19 cellular contexts compared by ENCODE assay signal in the genomic region with DNA sequence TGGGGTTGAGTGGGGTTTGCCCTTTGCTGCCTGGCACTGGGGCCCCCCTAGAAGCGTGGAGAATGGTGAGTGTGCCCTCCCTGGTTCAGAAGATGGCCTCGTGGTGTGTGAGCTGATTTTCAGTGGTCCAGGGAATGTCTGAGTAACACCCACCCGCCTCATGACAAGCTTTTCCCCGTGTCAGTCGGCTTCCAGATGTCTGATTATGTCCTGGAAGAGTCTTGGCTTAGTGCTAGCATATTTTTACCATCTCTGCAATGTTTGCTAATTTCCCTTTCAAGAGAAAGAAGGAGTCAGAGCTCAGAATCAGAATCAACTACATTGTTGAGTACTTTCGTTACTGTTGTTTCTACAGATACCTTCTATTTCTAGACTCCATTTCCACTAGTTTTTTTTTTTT.
DNase-seq lines count a peak whose midpoint lies in the region; ATAC-seq and TF ChIP-seq lines count a peak whose summit lies in the region.
"Had no signal": no experiment of that assay in that cellular context is flagged by ENCODE, and none has a peak within 500 bp of the region (broad histone marks: within the 10 kb centered on the region; RNA-seq: fewer than 3 reads in every experiment).

No MANE protein-coding gene starts in this region.

- H3K9me3 Mint-ChIP-seq in chondrocyte (ENCODE audit: low read depth) (no peaks in the 10 kb centered on the region), T-cell (no peaks in the 10 kb centered on the region)
- no peaks in the 10 kb centered on the region for H3K9me3 Mint-ChIP-seq in stimulated activated naive B cell treated with anti-CD40 and anti-IgM and Interleukin-4, amounts not matched to agents 10 μg/mL and 1 μg/mL and 100 μg/mL, for 72 hours

- CTCF ChIA-PET in IMR-90 (lab: Yijun Ruan, JAX) (no interaction called here), T-cell (lab: Charles Lee) (no interaction called here)

- peaks cover 54% of the 10 kb centered on the region for H4K20me1 ChIP-seq in IMR-90 (ENCODE audit: insufficient read depth, low read length)

- intact Hi-C loops in IMR-90 (cut with micrococcal nuclease) (no loop called here), uterus (cut with DNase I; ENCODE audit: low total_unique reads) (loop anchor here (10.0 kb wide), 1 partner anchor 274 kb away; a partner anchor contains a TSS)

- TF ChIP-seq CTCF in IMR-90 (conservative IDR thresholded peaks at IDR 0.05; ENCODE audit: low read depth, low read length), result no peak
- no peak for TF ChIP-seq CTCF in chondrocyte (IDR thresholded peaks at IDR 0.05)
- TF ChIP-seq CTCF in uterus (IDR thresholded peaks at IDR 0.05), result no peak
- TF ChIP-seq CTCF in GM10266 (IDR thresholded peaks at IDR 0.05; ENCODE audit: control insufficient read depth, insufficient read depth, low read depth, missing control alignments), result no peak

- POLR2A ChIA-PET in IMR-90 (lab: Charles Lee; ENCODE audit: unreplicated experiment) (no interaction called here), T-cell (lab: Charles Lee) (no interaction called here)

- H3K4me1 Mint-ChIP-seq in chondrocyte (ENCODE audit: low read depth) (peaks cover 56% of the 10 kb centered on the region), T-cell (peaks cover 8 to 38% (median 18%) of the 10 kb centered on the region in 3 donors)
- H3K4me1 Mint-ChIP-seq in stimulated activated naive B cell treated with anti-CD40 and anti-IgM and Interleukin-4, amounts not matched to agents 10 μg/mL and 1 μg/mL and 100 μg/mL, for 72 hours, result peaks cover 31 to 48% of the 10 kb centered on the region in 2 donors

- H2BK15ac ChIP-seq in IMR-90 (ENCODE audit: low read depth, low read length), result no peak overlapping the region

- H3K4me3 ChIP-seq in IMR-90 (ENCODE audit: insufficient read depth, low read depth, low read length) (no peak overlapping the region), uterus (no peak overlapping the region)
- H3K4me3 ChIP-seq: Peyer's patch had no signal

- no peak for TF ChIP-seq RAD21 in IMR-90 (IDR thresholded peaks at IDR 0.05; ENCODE audit: low read length)

- peaks cover 26% of the 10 kb centered on the region for H3K9me1 ChIP-seq in IMR-90 (ENCODE audit: insufficient read depth, low read length)

- peaks cover 2% of the 10 kb centered on the region for H3K4me1 ChIP-seq in IMR-90 (ENCODE audit: control insufficient read depth, insufficient read depth, low read length)
- H3K4me1 ChIP-seq in uterus, result no peaks in the 10 kb centered on the region
- H3K4me1 ChIP-seq: Peyer's patch had no signal

- no peak overlapping the region for H2BK20ac ChIP-seq in IMR-90 (ENCODE audit: low read depth, low read length)

- no peak overlapping the region for H2BK120ac ChIP-seq in IMR-90 (ENCODE audit: low read depth, low read length)

- H3K4me2 ChIP-seq in IMR-90 (ENCODE audit: low read depth, low read length), result no peak overlapping the region

- no peak overlapping the region for H3K4ac ChIP-seq in IMR-90 (ENCODE audit: low read depth, low read length)

- BruUV-seq in IMR-90 (replicated peaks; lab: Mats Ljungman, UMichigan), result no TSS peak

- no peak for TF ChIP-seq POLR2A in IMR-90 (IDR thresholded peaks at IDR 0.05; ENCODE audit: low read depth, low read length)
- TF ChIP-seq POLR2A in uterus (IDR thresholded peaks at IDR 0.05), result no peak

- H3K79me1 ChIP-seq in IMR-90 (ENCODE audit: low read depth in 1 of 2, low read length in 2 of 2), result peaks cover 11 to 59% of the 10 kb centered on the region in 2 experiments

- in situ Hi-C loops in IMR-90 (cut with MboI; ENCODE audit: low sequenced_read_pairs), result no loop called here

- H3K9me3 ChIP-seq in IMR-90 (ENCODE audit: control insufficient read depth, insufficient read depth, low read length), result no peaks in the 10 kb centered on the region
- no peaks in the 10 kb centered on the region for H3K9me3 ChIP-seq in uterus
- H3K9me3 ChIP-seq: Peyer's patch had no signal

- no peak overlapping the region for H3K23ac ChIP-seq in IMR-90 (ENCODE audit: low read depth, low read length)

- no peak overlapping the region for H3K18ac ChIP-seq in IMR-90 (ENCODE audit: low read depth, low read length)

- no peak overlapping the region for H4K91ac ChIP-seq in IMR-90 (ENCODE audit: insufficient read depth, low read depth, low read length)

- WGBS in IMR-90 (ENCODE audit: extremely low coverage in 2 of 2, insufficient read length in 1 of 2), 2 experiments, result no CpG with 5 or more reads among the region's 6 CpGs

- H3K27ac Mint-ChIP-seq in chondrocyte (ENCODE audit: unreplicated experiment), result peak overlapping the region; percentile 77
- H3K27ac Mint-ChIP-seq in stimulated activated naive B cell treated with anti-CD40 and anti-IgM and Interleukin-4, amounts not matched to agents 10 μg/mL and 1 μg/mL and 100 μg/mL, for 72 hours, result peak overlapping the region; percentile 48
- no peak overlapping the region for H3K27ac Mint-ChIP-seq in T-cell

- no peak overlapping the region for H2AFZ ChIP-seq in IMR-90 (replicated peaks; ENCODE audit: low read length, poor library complexity)

- DNase-seq in IMR-90 (peak; percentile 42), chondrocyte (ENCODE audit: low spot score) (no peak), fibroblast of peridontal ligament (ENCODE audit: extremely low read depth) (peak; percentile 52), uterus (no peak), GM10266 (ENCODE audit: extremely low spot score) (no peak), T-cell (no peak)
- DNase-seq in stimulated activated naive B cell treated with anti-CD40 and anti-IgM and Interleukin-4, amounts not matched to agents 10 μg/mL and 1 μg/mL and 100 μg/mL, for 72 hours, result no peak
- DNase-seq: NCI-H1048, NCI-H1417, NCI-H1694, NCI-H2029 treated with DMSO at 0.1 percent for 48 hours, NCI-H2227 treated with DMSO at 0.1 percent for 48 hours, NCI-H69, OCI-M1, Peyer's patch, SHP77 treated with DMSO at 0.1 percent for 48 hours had no signal

- H3K27me3 Mint-ChIP-seq in chondrocyte (ENCODE audit: low read depth) (no peaks in the 10 kb centered on the region), T-cell (peaks cover 0 to 2% of the 10 kb centered on the region in 2 donors)
- peaks cover 0 to 4% of the 10 kb centered on the region in 2 donors for H3K27me3 Mint-ChIP-seq in stimulated activated naive B cell treated with anti-CD40 and anti-IgM and Interleukin-4, amounts not matched to agents 10 μg/mL and 1 μg/mL and 100 μg/mL, for 72 hours

- dilution Hi-C loops in IMR-90 (cut with HindIII; ENCODE audit: low sequenced_read_pairs, unreplicated experiment), result no loop called here

- H3K27ac ChIP-seq in IMR-90 (ENCODE audit: insufficient read depth, low read length), result no peak overlapping the region
- H3K27ac ChIP-seq in uterus, result no peak overlapping the region
- H3K27ac ChIP-seq: HL-60, Peyer's patch had no signal

- H4K8ac ChIP-seq in IMR-90 (ENCODE audit: low read depth in 2 of 2, low read length in 2 of 2), result no peak overlapping the region

- no peak overlapping the region for H3K14ac ChIP-seq in IMR-90 (replicated peaks; ENCODE audit: low read depth, low read length)

- H2BK5ac ChIP-seq in IMR-90 (ENCODE audit: low read depth, low read length, poor library complexity, severe bottlenecking), result no peak overlapping the region

- no peak overlapping the region for H3K4me3 Mint-ChIP-seq in chondrocyte (ENCODE audit: unreplicated experiment)
- no peak overlapping the region for H3K4me3 Mint-ChIP-seq in stimulated activated naive B cell treated with anti-CD40 and anti-IgM and Interleukin-4, amounts not matched to agents 10 μg/mL and 1 μg/mL and 100 μg/mL, for 72 hours
- no peak overlapping the region for H3K4me3 Mint-ChIP-seq in T-cell

- no peak overlapping the region for H4K5ac ChIP-seq in IMR-90 (ENCODE audit: low read depth, low read length)

- H2AK9ac ChIP-seq in IMR-90 (replicated peaks; ENCODE audit: low read depth, low read length, poor library complexity), result no peak overlapping the region

- ATAC-seq in IMR-90 (ENCODE audit: low read depth) (no peak), T-cell (replicated peaks in 1 of 4) (no peak), HG02642 (IDR thresholded peaks at IDR 0.05; ENCODE audit: poor library complexity, unreplicated experiment) (no peak)
- ATAC-seq in stimulated activated naive B cell treated with anti-CD40 and anti-IgM and Interleukin-4, amounts not matched to agents 10 μg/mL and 1 μg/mL and 100 μg/mL, for 72 hours (replicated peaks), result no peak
- ATAC-seq: HCT116 had no signal

- peaks cover 14% of the 10 kb centered on the region for H3K36me3 ChIP-seq in IMR-90 (ENCODE audit: control insufficient read depth, insufficient read depth, low read length)
- H3K36me3 ChIP-seq in uterus, result no peaks in the 10 kb centered on the region
- H3K36me3 ChIP-seq: Peyer's patch had no signal

- H3K56ac ChIP-seq in IMR-90 (ENCODE audit: extremely low read depth, insufficient read depth, low read length), result no peak overlapping the region

- no peak overlapping the region for H2AK5ac ChIP-seq in IMR-90 (ENCODE audit: low read depth, low read length)

- peaks cover 37% of the 10 kb centered on the region for H3K36me3 Mint-ChIP-seq in chondrocyte (ENCODE audit: low read depth)
- H3K36me3 Mint-ChIP-seq in stimulated activated naive B cell treated with anti-CD40 and anti-IgM and Interleukin-4, amounts not matched to agents 10 μg/mL and 1 μg/mL and 100 μg/mL, for 72 hours, result no peaks in the 10 kb centered on the region
- H3K36me3 Mint-ChIP-seq in T-cell, result no peaks in the 10 kb centered on the region

- no peaks in the 10 kb centered on the region for H3K27me3 ChIP-seq in IMR-90 (ENCODE audit: control insufficient read depth, insufficient read depth, low read length)
- no peaks in the 10 kb centered on the region for H3K27me3 ChIP-seq in uterus
- H3K27me3 ChIP-seq: Peyer's patch had no signal

- no peak overlapping the region for H3K9ac ChIP-seq in IMR-90 (ENCODE audit: low read depth, low read length)

TF ChIP-seq in IMR-90, 13 proteins besides CTCF, POLR2A, EP300 and RAD21 (continues in another document):
- TF ChIP-seq, protein P1, sequence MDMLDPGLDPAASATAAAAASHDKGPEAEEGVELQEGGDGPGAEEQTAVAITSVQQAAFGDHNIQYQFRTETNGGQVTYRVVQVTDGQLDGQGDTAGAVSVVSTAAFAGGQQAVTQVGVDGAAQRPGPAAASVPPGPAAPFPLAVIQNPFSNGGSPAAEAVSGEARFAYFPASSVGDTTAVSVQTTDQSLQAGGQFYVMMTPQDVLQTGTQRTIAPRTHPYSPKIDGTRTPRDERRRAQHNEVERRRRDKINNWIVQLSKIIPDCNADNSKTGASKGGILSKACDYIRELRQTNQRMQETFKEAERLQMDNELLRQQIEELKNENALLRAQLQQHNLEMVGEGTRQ (IDR thresholded peaks at IDR 0.05; ENCODE audit: low read depth, low read length), result no peak
- TF ChIP-seq NFE2L2 (IDR thresholded peaks at IDR 0.05; ENCODE audit: low read depth, low read length), result no peak
- TF ChIP-seq MAZ (IDR thresholded peaks at IDR 0.05; ENCODE audit: borderline replicate concordance, low read depth, low read length), result no peak

Comparison
In these comparisons a context has a peak if more than half of its experiments do, and no peak if none do; other contexts are left out.
1. DNase-seq: peak in IMR-90 (single experiment) and fibroblast of peridontal ligament (single experiment); none in chondrocyte (single experiment), stimulated activated naive B cell treated with anti-CD40 and anti-IgM and Interleukin-4, amounts not matched to agents 10 μg/mL and 1 μg/mL and 100 μg/mL, for 72 hours (single experiment), uterus (0 of 2), GM10266 (single experiment) and T-cell (0 of 34).
2. H3K27ac Mint-ChIP-seq: peak in chondrocyte (single experiment) and stimulated activated naive B cell treated with anti-CD40 and anti-IgM and Interleukin-4, amounts not matched to agents 10 μg/mL and 1 μg/mL and 100 μg/mL, for 72 hours (single experiment); none in T-cell (0 of 2).